ENCODE assay signal across 18 cellular contexts in genomic region chr10:121457729-121458128, GRCh38.
DNase-seq lines count a peak whose midpoint lies in the region; ATAC-seq and TF ChIP-seq lines count a peak whose summit lies in the region.
"Had no signal": no experiment of that assay in that cellular context is flagged by ENCODE, and none has a peak within 500 bp of the region (broad histone marks: within the 10 kb centered on the region; RNA-seq: fewer than 3 reads in every experiment).

No MANE protein-coding gene starts in this region.

- no peaks in the 10 kb centered on the region for H3K9me3 ChIP-seq in HEK293 (ENCODE audit: control insufficient read depth, insufficient read depth, low read depth, low read length)
- H3K9me3 ChIP-seq: A549, Caco-2 had no signal

- POLR2A ChIA-PET in HEK293 (lab: Yijun Ruan, JAX), result no interaction called here
- POLR2A ChIA-PET in naive thymus-derived CD8-positive, alpha-beta T cell (lab: Charles Lee), result no interaction called here

- no peak overlapping the region for H3K27ac Mint-ChIP-seq in naive thymus-derived CD8-positive, alpha-beta T cell
- H3K27ac Mint-ChIP-seq: CD4-positive, alpha-beta T cell; H9 had no signal

- peak; percentile 14 for DNase-seq in DMS 273 (lab: John Stamatoyannopoulos, UW; ENCODE audit: unreplicated experiment)
- DNase-seq in DMS 273 treated with DMSO at 0.1 percent for 48 hours (lab: John Stamatoyannopoulos, UW), result no peak
- DNase-seq in NCI-H2171 (lab: John Stamatoyannopoulos, UW), result peak; percentile 10
- peak; percentile 80 for DNase-seq in RPMI8226
- DNase-seq in ureter (ENCODE audit: low spot score), result no peak
- no peak for DNase-seq in naive thymus-derived CD8-positive, alpha-beta T cell
- DNase-seq: AML-193; Caco-2; CD4-positive, alpha-beta T cell; DMS79 treated with DMSO at 0.1 percent for 48 hours; GF-D8; H9 had no signal

- no peaks in the 10 kb centered on the region for H3K36me3 ChIP-seq in HEK293 (ENCODE audit: control insufficient read depth in 2 of 2, insufficient read depth in 1 of 2, low read length in 2 of 2)

- ATAC-seq in GM18870 (IDR thresholded peaks at IDR 0.05; ENCODE audit: unreplicated experiment), result no peak
- ATAC-seq in naive thymus-derived CD8-positive, alpha-beta T cell, result no peak
- ATAC-seq: A549, HepG2 had no signal

- H3K27me3 Mint-ChIP-seq in naive thymus-derived CD8-positive, alpha-beta T cell, result peaks cover 0 to 16% (median 1%) of the 10 kb centered on the region in 5 donors
- H3K27me3 Mint-ChIP-seq: CD4-positive, alpha-beta T cell had no signal

- peaks cover 0 to 19% (median 2%) of the 10 kb centered on the region in 9 donors for H3K9me3 Mint-ChIP-seq in naive thymus-derived CD8-positive, alpha-beta T cell
- H3K9me3 Mint-ChIP-seq: H9 had no signal

- 0 out of 2 replicates have a peak, but pooled peaks cover under 1% of the 10 kb centered on the region for H3K4me1 ChIP-seq in HEK293 (ENCODE audit: control insufficient read depth, insufficient read depth, low read length)
- H3K4me1 ChIP-seq: A549 had no signal

- no peaks in the 10 kb centered on the region for H3K36me3 Mint-ChIP-seq in naive thymus-derived CD8-positive, alpha-beta T cell

- no peak for TF ChIP-seq CTCF in HEK293 (tag by site-specific recombination; IDR thresholded peaks at IDR 0.05)

- CTCF ChIA-PET in HEK293 (lab: Yijun Ruan, JAX), result interaction anchor here (0.6 kb wide), 1 partner anchor 1035 kb away, joined by 5 read pairs; no protein-coding TSS in a partner anchor

- no peak overlapping the region for H3K27ac ChIP-seq in HEK293 (ENCODE audit: extremely low read depth, low read depth, low read length)
- H3K27ac ChIP-seq: 22Rv1, A549, C4-2B had no signal

- H3K4me1 Mint-ChIP-seq in naive thymus-derived CD8-positive, alpha-beta T cell, result peaks cover 0 to 2% (median 0%) of the 10 kb centered on the region in 4 donors

- H3K4me3 ChIP-seq in HEK293 (ENCODE audit: low read depth, low read length), result no peak overlapping the region
- H3K4me3 ChIP-seq: A549 had no signal

- H3K4me3 Mint-ChIP-seq in naive thymus-derived CD8-positive, alpha-beta T cell, result no peak overlapping the region
- H3K4me3 Mint-ChIP-seq: CD4-positive, alpha-beta T cell; H9 had no signal

TF ChIP-seq in HEK293, 187 proteins besides CTCF, POLR2A, EP300 and RAD21:
- TF ChIP-seq ZBTB8A (tag by site-specific recombination; IDR thresholded peaks at IDR 0.05) (no peak), ZBTB44 (tag by site-specific recombination; IDR thresholded peaks at IDR 0.05) (0 out of 2 replicates have a peak, but pooled peaks have one; percentile 7), ZNF621 (tag by site-specific recombination; IDR thresholded peaks at IDR 0.05) (no peak), ZNF184 (tag by site-specific recombination; IDR thresholded peaks at IDR 0.05) (no peak), ZNF280D (tag by site-specific recombination; IDR thresholded peaks at IDR 0.05) (no peak), ZNF571 (tag by site-specific recombination; IDR thresholded peaks at IDR 0.05) (no peak), ZSCAN5A (tag by site-specific recombination; IDR thresholded peaks at IDR 0.05) (no peak)

Comparison
In these comparisons a context has a peak if more than half of its experiments do, and no peak if none do; other contexts are left out.
1. DNase-seq: peak in DMS 273 (single experiment), NCI-H2171 (single experiment) and RPMI8226 (single experiment); none in DMS 273 treated with DMSO at 0.1 percent for 48 hours (single experiment), ureter (single experiment) and naive thymus-derived CD8-positive, alpha-beta T cell (0 of 10).